Comparison of ENCODE assay signal across 9 cellular contexts in genomic region chr11:94876645-94877445, GRCh38.
DNase-seq lines count a peak whose midpoint lies in the region; ATAC-seq, FAIRE-seq and TF ChIP-seq lines count a peak whose summit lies in the region.
"Had no signal": no experiment of that assay in that cellular context is flagged by ENCODE, and none has a peak within 500 bp of the region (broad histone marks: within the 10 kb centered on the region; RNA-seq: fewer than 3 reads in every experiment).

No MANE protein-coding gene starts in this region.

- no peaks in the 10 kb centered on the region for H3K9me3 ChIP-seq in keratinocyte (ENCODE audit: control insufficient read depth, low read depth, low read length)
- H3K9me3 ChIP-seq: suprapubic skin had no signal

- no TSS peak for BruUV-seq in MCF 10A (replicated peaks; lab: Mats Ljungman, UMichigan)

- H3K9me1 ChIP-seq in keratinocyte (ENCODE audit: control insufficient read depth, extremely low read depth, insufficient read depth, low read length): no peaks in the 10 kb centered on the region

- H3K4me3 Mint-ChIP-seq in MCF 10A (ENCODE audit: unreplicated experiment): peak overlapping the region; percentile 1

- no peak overlapping the region for H3K9ac ChIP-seq in keratinocyte (ENCODE audit: control insufficient read depth, extremely low read depth, insufficient read depth, low read length)

- ATAC-seq in HG03280 (IDR thresholded peaks at IDR 0.05; ENCODE audit: unreplicated experiment): peak; percentile 81

- H3K4me1 Mint-ChIP-seq in MCF 10A (ENCODE audit: insufficient read depth, unreplicated experiment): peaks cover 24% of the 10 kb centered on the region

- TF ChIP-seq CTCF in AG09309 (IDR thresholded peaks at IDR 0.05; ENCODE audit: control insufficient read depth, insufficient read depth, low read depth, low read length, missing control alignments) (peak; percentile 59), MCF 10A (IDR thresholded peaks at IDR 0.05; ENCODE audit: unreplicated experiment) (peak; percentile 34), keratinocyte (optimal IDR thresholded peaks at IDR 0.05 in 1 of 3, IDR thresholded peaks at IDR 0.05 in 1 of 3, conservative IDR thresholded peaks at IDR 0.05 in 1 of 3; ENCODE audit: extremely low read depth in 1 of 3, insufficient read depth in 2 of 3, low read length in 3 of 3) (peak in 1 of 3 experiments; percentile 20)

- dilution Hi-C loops in keratinocyte (cut with MboI; ENCODE audit: extremely low pct_ligation_motif_present, low sequenced_read_pairs): no loop called here

- H3K9me3 Mint-ChIP-seq in MCF 10A (ENCODE audit: unreplicated experiment): no peaks in the 10 kb centered on the region

- intact Hi-C loops in MCF 10A (cut with micrococcal nuclease): loop anchor here (1.0 to 2.0 kb wide), 3 partner anchors 20 to 254 kb away; no protein-coding TSS in a partner anchor

- H3K27me3 Mint-ChIP-seq in MCF 10A (ENCODE audit: insufficient read depth, unreplicated experiment): no peaks in the 10 kb centered on the region

- CTCF ChIA-PET in MCF 10A (lab: Yijun Ruan, JAX): interaction anchor here (0.6 to 1.4 kb wide), 11 partner anchors 9 to 709 kb away, joined by 3 to 5 read pairs (median 3); no protein-coding TSS in a partner anchor

- peak; percentile 92 for DNase-seq in AG09309 (ENCODE audit: low read depth)
- peak; percentile 40 for DNase-seq in GM19238 (ENCODE audit: insufficient read length, low spot score)
- DNase-seq in SW480 (ENCODE audit: low spot score): peak; percentile 83
- peak; percentile 85 for DNase-seq in MCF 10A (ENCODE audit: unreplicated experiment)
- no peak for DNase-seq in keratinocyte (ENCODE audit: low read depth, low spot score)
- peak; percentile 30 for DNase-seq in stimulated activated CD4-positive, alpha-beta T cell treated with anti-CD3 and anti-CD28 coated beads, Interleukin-1b, Interleukin-23, amount 100 ng/mL, for 4 hours (ENCODE audit: low read depth in 2 of 2)
- no peak for DNase-seq in NCI-H1930 (lab: John Stamatoyannopoulos, UW)

- H3K4me3 ChIP-seq in AG09309 (ENCODE audit: control insufficient read depth, low read depth, low read length) (no peak overlapping the region), keratinocyte (ENCODE audit: control insufficient read depth in 2 of 3, extremely low read depth in 1 of 3, insufficient read depth in 2 of 3, low read depth in 1 of 3, low read length in 3 of 3) (no peak overlapping the region)
- H3K4me3 ChIP-seq: suprapubic skin had no signal

- H3K4me2 ChIP-seq in keratinocyte (ENCODE audit: control insufficient read depth, extremely low read depth, insufficient read depth, low read depth, low read length): peak overlapping the region; percentile 29

- no peaks in the 10 kb centered on the region for H4K20me1 ChIP-seq in keratinocyte (ENCODE audit: control insufficient read depth, extremely low read depth, insufficient read depth, low read length)

- H3K79me2 ChIP-seq in keratinocyte (ENCODE audit: control insufficient read depth, insufficient read depth, low read length): peaks cover 10% of the 10 kb centered on the region

- peak overlapping the region; percentile 87 for H3K27ac Mint-ChIP-seq in MCF 10A (ENCODE audit: low read depth, unreplicated experiment)

- no peaks in the 10 kb centered on the region for H3K27me3 ChIP-seq in keratinocyte (ENCODE audit: control insufficient read depth, extremely low read depth, insufficient read depth, low read length)
- H3K27me3 ChIP-seq: suprapubic skin had no signal

- peak; percentile 72 for FAIRE-seq in keratinocyte (lab: Jason Lieb, UNC)

- POLR2A ChIA-PET in MCF 10A (lab: Yijun Ruan, JAX): interaction anchor here (0.7 kb wide), 1 partner anchor 207 kb away, joined by 3 read pairs; no protein-coding TSS in a partner anchor

- peaks cover 32 to 60% of the 10 kb centered on the region in 2 experiments for H3K36me3 ChIP-seq in keratinocyte (ENCODE audit: control insufficient read depth in 2 of 2, extremely low read depth in 1 of 2, insufficient read depth in 2 of 2, low read length in 2 of 2)

- H3K4me1 ChIP-seq in keratinocyte (ENCODE audit: control insufficient read depth, extremely low read depth, insufficient read depth, low read length): peaks cover 22% of the 10 kb centered on the region

- H3K36me3 Mint-ChIP-seq in MCF 10A (ENCODE audit: insufficient read depth, unreplicated experiment): peaks cover 50% of the 10 kb centered on the region

- H3K27ac ChIP-seq in keratinocyte (ENCODE audit: control insufficient read depth, insufficient read depth, low read length): peak overlapping the region; percentile 41
- H3K27ac ChIP-seq: suprapubic skin had no signal

- no peak overlapping the region for H2AFZ ChIP-seq in keratinocyte (ENCODE audit: control insufficient read depth, low read length)

Comparison
In these comparisons a context has a peak if more than half of its experiments do, and no peak if none do; other contexts are left out.
1. DNase-seq: peak in AG09309 (single experiment), GM19238 (single experiment), SW480 (single experiment), MCF 10A (single experiment) and stimulated activated CD4-positive, alpha-beta T cell treated with anti-CD3 and anti-CD28 coated beads, Interleukin-1b, Interleukin-23, amount 100 ng/mL, for 4 hours (2 of 2); none in keratinocyte (single experiment) and NCI-H1930 (0 of 2).